Comparison of ENCODE assay signal across 9 cellular contexts in genomic region chr21:30227633-30228404, GRCh38. TPM values are rescaled to one million over a fixed set of nuclear protein-coding genes. Genes with fewer than 3 reads are reported as not detected.
DNase-seq lines count a peak whose midpoint lies in the region; ATAC-seq and TF ChIP-seq lines count a peak whose summit lies in the region.
"Had no signal": no experiment of that assay in that cellular context is flagged by ENCODE, and none has a peak within 500 bp of the region (broad histone marks: within the 10 kb centered on the region; RNA-seq: fewer than 3 reads in every experiment).

No MANE protein-coding gene starts in this region.

- no peak overlapping the region for H2AK5ac ChIP-seq in trophoblast cell (ENCODE audit: low read length)

- H2BK120ac ChIP-seq in trophoblast cell (ENCODE audit: insufficient read depth, low read length, poor library complexity), result no peak overlapping the region

- no peak overlapping the region for H4K12ac ChIP-seq in trophoblast cell (ENCODE audit: low read depth, low read length)

- H3K79me2 ChIP-seq in trophoblast cell (ENCODE audit: control insufficient read depth, insufficient read depth, low read length, poor library complexity), result no peaks in the 10 kb centered on the region

- H3K4me2 ChIP-seq in trophoblast cell (ENCODE audit: low read length), result no peak overlapping the region

- no peak overlapping the region for H3K18ac ChIP-seq in trophoblast cell (ENCODE audit: low read length)

- H3K23ac ChIP-seq in trophoblast cell (ENCODE audit: low read length), result no peak overlapping the region

- no peak for TF ChIP-seq CTCF in RWPE1 (conservative IDR thresholded peaks at IDR 0.05; ENCODE audit: low read depth)

- H3K9me3 ChIP-seq in trophoblast cell (ENCODE audit: insufficient read depth, low read depth, low read length), result no peaks in the 10 kb centered on the region

- H2BK12ac ChIP-seq in trophoblast cell (ENCODE audit: low read length), result no peak overlapping the region

- no peak for ATAC-seq in GM21526 (IDR thresholded peaks at IDR 0.05; ENCODE audit: low FRiP score, unreplicated experiment)

- no peak overlapping the region for H4K8ac ChIP-seq in trophoblast cell (ENCODE audit: low read depth, low read length)

- POLR2A ChIA-PET in RWPE1 (lab: Yijun Ruan, JAX; ENCODE audit: low non-redundant PET), result no interaction called here

- H3K79me1 ChIP-seq in trophoblast cell (ENCODE audit: low read length), result no peaks in the 10 kb centered on the region

- H4K91ac ChIP-seq in trophoblast cell (ENCODE audit: low read depth, low read length), result no peak overlapping the region

- no peak overlapping the region for H2AFZ ChIP-seq in trophoblast cell (ENCODE audit: insufficient read depth, low read length, poor library complexity)

- no peaks in the 10 kb centered on the region for H3K27me3 ChIP-seq in trophoblast cell (ENCODE audit: insufficient read depth, low read length)

- H2BK5ac ChIP-seq in trophoblast cell (ENCODE audit: low read depth, low read length, poor library complexity), result no peak overlapping the region

- peak overlapping the region; percentile 81 for H3K27ac ChIP-seq in RWPE1
- H3K27ac ChIP-seq in trophoblast cell (ENCODE audit: low read depth, low read length), result no peak overlapping the region

- DNase-seq in EH (ENCODE audit: low read depth) (peak; percentile 24), RWPE1 (ENCODE audit: low spot score) (peak; percentile 82), fibroblast of peridontal ligament (ENCODE audit: extremely low read depth) (peak; percentile 86), trophoblast cell (peak; percentile 90 to 97), NCI-H1417 treated with DMSO at 0.1 percent for 48 hours (lab: John Stamatoyannopoulos, UW) (no peak), DMS153 (lab: John Stamatoyannopoulos, UW) (no peak)
- no peak for DNase-seq in activated CD4-positive, alpha-beta T cell treated with anti-CD3 and anti-CD28 coated beads, Interleukin-2, amount 50 U/mL, for 4 hours
- DNase-seq: activated naive CD8-positive, alpha-beta T cell treated with anti-CD3 and anti-CD28 coated beads, Interleukin-2, amount 10 ng/mL, durations not matched to agents 7 days and 5 days had no signal

- no peak overlapping the region for H3K4me3 ChIP-seq in trophoblast cell (ENCODE audit: low read depth, low read length)

- CTCF ChIA-PET in RWPE1 (lab: Yijun Ruan, JAX), result interaction anchor here (0.7 kb wide), 1 partner anchor 184 kb away, joined by 3 read pairs; no protein-coding TSS in a partner anchor

- no peaks in the 10 kb centered on the region for H3K36me3 ChIP-seq in trophoblast cell (ENCODE audit: control insufficient read depth in 1 of 2, insufficient read depth in 2 of 2, low read length in 2 of 2)

- no peak overlapping the region for H3K14ac ChIP-seq in trophoblast cell (ENCODE audit: low read length)

- no peak overlapping the region for H3K4ac ChIP-seq in trophoblast cell (ENCODE audit: low read depth, low read length)

- no peak overlapping the region for H3K9ac ChIP-seq in trophoblast cell (ENCODE audit: low read length)

- H3K4me1 ChIP-seq in trophoblast cell (ENCODE audit: control insufficient read depth in 1 of 2, insufficient read depth in 2 of 2, low read length in 2 of 2), result peaks cover 3 to 4% of the 10 kb centered on the region in 2 experiments

- no CpG with 5 or more reads among the region's 3 CpGs for WGBS in trophoblast cell (ENCODE audit: extremely low coverage, insufficient coverage, insufficient read length)

RNA-seq across cellular contexts. Expression of gene CLDN8, which starts 11.9 kb away (rescaled TPM):
- 0.03 TPM in 2 replicates for polyA plus RNA-seq in trophoblast cell (2013)

RNA-seq across cellular contexts. Expression of gene KRTAP24-1, which starts 54.9 kb away (rescaled TPM):
- not detected in 2 replicates for polyA plus RNA-seq in trophoblast cell (2013)

Comparison
In these comparisons a context has a peak if more than half of its experiments do, and no peak if none do; other contexts are left out.
1. DNase-seq: peak in EH (single experiment), RWPE1 (single experiment), fibroblast of peridontal ligament (single experiment) and trophoblast cell (2 of 2); none in activated CD4-positive, alpha-beta T cell treated with anti-CD3 and anti-CD28 coated beads, Interleukin-2, amount 50 U/mL, for 4 hours (0 of 2), NCI-H1417 treated with DMSO at 0.1 percent for 48 hours (single experiment) and DMS153 (single experiment).